Comparison of ENCODE assay signal across 26 cellular contexts in the genomic region with DNA sequence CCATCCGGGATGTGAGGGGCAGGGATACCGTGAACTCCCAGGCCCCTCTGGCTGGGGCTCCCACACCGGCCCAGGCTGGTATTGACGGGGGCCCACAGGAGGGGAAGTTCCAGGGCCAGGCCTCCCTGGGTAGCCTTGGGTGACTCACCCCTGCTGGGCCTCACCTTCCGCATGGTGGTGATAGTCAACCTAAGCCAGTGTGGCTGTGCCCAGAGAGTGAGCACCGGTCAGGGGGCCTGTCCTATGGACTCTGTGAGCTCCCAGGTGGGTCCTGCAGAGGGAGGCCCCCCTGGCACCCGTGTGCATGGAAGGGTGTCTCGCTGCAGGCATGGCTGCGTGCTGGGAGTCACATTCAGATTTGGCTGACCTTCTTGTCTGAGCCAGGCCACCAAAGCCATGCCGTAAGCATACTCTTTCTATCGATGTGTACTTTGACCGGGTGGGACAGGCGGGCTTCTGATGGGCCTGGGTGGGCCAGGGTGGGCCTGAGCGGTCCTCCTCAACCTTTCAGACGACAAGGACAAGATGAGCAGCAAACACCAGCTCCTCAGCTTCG. TPM values are rescaled to one million over a fixed set of nuclear protein-coding genes. Genes with fewer than 3 reads are reported as not detected.
A peak's percentile ranks its signal among the peaks of the same experiment; 100 is the strongest.
DNase-seq lines count a peak whose midpoint lies in the region; ATAC-seq and TF ChIP-seq lines count a peak whose summit lies in the region.
"Had no signal": no experiment of that assay in that cellular context is flagged by ENCODE, and none has a peak within 500 bp of the region (broad histone marks: within the 10 kb centered on the region; RNA-seq: fewer than 3 reads in every experiment).

No MANE protein-coding gene starts in this region.

- H3K27me3 ChIP-seq in liver (ENCODE audit: control insufficient read depth in 4 of 4, insufficient read depth in 4 of 4, low read length in 3 of 4) = no peaks in the 10 kb centered on the region
- no peaks in the 10 kb centered on the region for H3K27me3 ChIP-seq in effector memory CD4-positive, alpha-beta T cell (replicated peaks; ENCODE audit: control insufficient read depth, insufficient read depth, low read length, poor library complexity, severe bottlenecking)
- H3K27me3 ChIP-seq: gastroesophageal sphincter, MG63, neural progenitor cell, tibial artery had no signal

- DNase-seq in ELR (ENCODE audit: low read depth) (peak; percentile 25), NOMO-1 treated with dmso at 0.1 percent for 144 hours (lab: John Stamatoyannopoulos, UW; ENCODE audit: unreplicated experiment) (peak; percentile 46), SW 1271 (lab: John Stamatoyannopoulos, UW) (no peak)
- no peak for DNase-seq in effector memory CD4-positive, alpha-beta T cell
- DNase-seq: activated CD4-positive, alpha-beta T cell treated with anti-CD3 and anti-CD28 coated beads for 48 hours; activated CD8-positive, alpha-beta memory T cell treated with anti-CD3 and anti-CD28 coated beads for 24 hours; KBM-7; left colon; mesenchymal stem cell; NCI-H1417 treated with DMSO at 0.1 percent for 48 hours; NCI-H226; stimulated activated CD4-positive, alpha-beta T cell treated with anti-CD3 and anti-CD28 coated beads, Interleukin-12 subunit alpha, Interleukin-12 subunit beta, amount 100 ng/mL, for 4 hours; stimulated activated CD4-positive, alpha-beta T cell treated with anti-CD3 and anti-CD28 coated beads, Interleukin-2, amount 100 ng/mL, for 48 hours; T1000; tibial artery; WERI-Rb-1 had no signal

- peaks cover 7 to 66% (median 28%) of the 10 kb centered on the region in 4 donors for H3K36me3 ChIP-seq in liver (ENCODE audit: control insufficient read depth in 4 of 4, insufficient read depth in 3 of 4, low read depth in 1 of 4, low read length in 3 of 4)
- peaks cover 81% of the 10 kb centered on the region for H3K36me3 ChIP-seq in effector memory CD4-positive, alpha-beta T cell (ENCODE audit: control insufficient read depth, insufficient read depth, low read length)
- H3K36me3 ChIP-seq: neural progenitor cell had no signal

- TF ChIP-seq CTCF in C4-2B (conservative IDR thresholded peaks at IDR 0.05) (no peak), liver (IDR thresholded peaks at IDR 0.05; ENCODE audit: low read depth, low read length, missing input control) (no peak)

- H3K27ac ChIP-seq in C4-2B (peak overlapping the region; percentile 29), liver (ENCODE audit: low read depth in 1 of 2, low read length in 2 of 2) (peak overlapping the region; percentile 46 to 63)
- H3K27ac ChIP-seq in effector memory CD4-positive, alpha-beta T cell (ENCODE audit: insufficient read depth, low read length, poor library complexity, severe bottlenecking) = no peak overlapping the region
- H3K27ac ChIP-seq: gastroesophageal sphincter, neural progenitor cell, tibial artery, WERI-Rb-1 had no signal

- no peak overlapping the region for H3K9ac ChIP-seq in liver (ENCODE audit: low read depth in 1 of 2, low read length in 2 of 2)
- H3K9ac ChIP-seq: neural progenitor cell had no signal

- TF ChIP-seq RAD21 in liver (IDR thresholded peaks at IDR 0.05) = no peak

- 64% methylated on average over 16 of the region's 16 CpGs for WGBS in liver

- ATAC-seq in HG02678 (IDR thresholded peaks at IDR 0.05; ENCODE audit: unreplicated experiment) = no peak
- ATAC-seq: gastroesophageal sphincter, left colon, sciatic nerve had no signal

- peaks cover 7 to 16% (median 12%) of the 10 kb centered on the region in 4 donors for H3K4me1 ChIP-seq in liver (ENCODE audit: control insufficient read depth in 4 of 4, insufficient read depth in 4 of 4, low read length in 3 of 4)
- H3K4me1 ChIP-seq in effector memory CD4-positive, alpha-beta T cell (ENCODE audit: control insufficient read depth, insufficient read depth, low read length, poor library complexity, severe bottlenecking) = peaks cover 4% of the 10 kb centered on the region
- H3K4me1 ChIP-seq: gastroesophageal sphincter, neural progenitor cell, tibial artery had no signal

- no peak overlapping the region for H3K4me3 ChIP-seq in liver (ENCODE audit: low read depth in 1 of 3, low read length in 3 of 3)
- H3K4me3 ChIP-seq in effector memory CD4-positive, alpha-beta T cell (ENCODE audit: insufficient read depth, low read depth, low read length, poor library complexity, severe bottlenecking) = no peak overlapping the region
- H3K4me3 ChIP-seq: gastroesophageal sphincter, MG63, neural progenitor cell, tibial artery had no signal

- no peaks in the 10 kb centered on the region for H3K9me3 ChIP-seq in liver (ENCODE audit: control insufficient read depth in 4 of 4, low read length in 3 of 4)
- no peaks in the 10 kb centered on the region for H3K9me3 ChIP-seq in effector memory CD4-positive, alpha-beta T cell (ENCODE audit: control insufficient read depth, low read length)
- H3K9me3 ChIP-seq: gastroesophageal sphincter, MG63, tibial artery had no signal

TF ChIP-seq in liver, 16 proteins besides CTCF, POLR2A, EP300 and RAD21:
- TF ChIP-seq RXRA (IDR thresholded peaks at IDR 0.05) (no peak), HNF4A (conservative IDR thresholded peaks at IDR 0.05) (no peak)
- TF ChIP-seq, protein P1, sequence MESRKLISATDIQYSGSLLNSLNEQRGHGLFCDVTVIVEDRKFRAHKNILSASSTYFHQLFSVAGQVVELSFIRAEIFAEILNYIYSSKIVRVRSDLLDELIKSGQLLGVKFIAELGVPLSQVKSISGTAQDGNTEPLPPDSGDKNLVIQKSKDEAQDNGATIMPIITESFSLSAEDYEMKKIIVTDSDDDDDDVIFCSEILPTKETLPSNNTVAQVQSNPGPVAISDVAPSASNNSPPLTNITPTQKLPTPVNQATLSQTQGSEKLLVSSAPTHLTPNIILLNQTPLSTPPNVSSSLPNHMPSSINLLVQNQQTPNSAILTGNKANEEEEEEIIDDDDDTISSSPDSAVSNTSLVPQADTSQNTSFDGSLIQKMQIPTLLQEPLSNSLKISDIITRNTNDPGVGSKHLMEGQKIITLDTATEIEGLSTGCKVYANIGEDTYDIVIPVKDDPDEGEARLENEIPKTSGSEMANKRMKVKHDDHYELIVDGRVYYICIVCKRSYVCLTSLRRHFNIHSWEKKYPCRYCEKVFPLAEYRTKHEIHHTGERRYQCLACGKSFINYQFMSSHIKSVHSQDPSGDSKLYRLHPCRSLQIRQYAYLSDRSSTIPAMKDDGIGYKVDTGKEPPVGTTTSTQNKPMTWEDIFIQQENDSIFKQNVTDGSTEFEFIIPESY (IDR thresholded peaks at IDR 0.05) = no peak

RNA-seq across cellular contexts. Expression of a gene that starts 27.6 kb away (rescaled TPM):
- total RNA-seq in liver = 10 to 100 TPM in 1 of 2 donors, 1 to 10 TPM in 1; 6.2 to 11.6 TPM
- polyA plus RNA-seq in liver = 1 to 10 TPM; 3.1 to 6.1 TPM

RNA-seq across cellular contexts. Expression of a gene that starts 42.7 kb away (rescaled TPM):
- 1 to 10 TPM in 1 of 2 donors, under 1 TPM in 1; 0.79 to 1.3 TPM for total RNA-seq in liver
- polyA plus RNA-seq in liver = under 1 TPM; 0.50 to 0.99 TPM
- polyA plus RNA-seq: endothelial cell of umbilical vein had no signal

RNA-seq across cellular contexts. Expression of a gene that starts 44.7 kb away (rescaled TPM):
- total RNA-seq in liver = 1 to 10 TPM; 1.8 to 2.8 TPM
- 1 to 10 TPM in 1 of 2 donors, under 1 TPM in 1; 0.61 to 1.8 TPM for polyA plus RNA-seq in liver
- total RNA-seq: endothelial cell of umbilical vein, HT1080 had no signal
- polyA plus RNA-seq: BJ, endothelial cell of umbilical vein had no signal

Comparison
In these comparisons a context has a peak if more than half of its experiments do, and no peak if none do; other contexts are left out.
1. DNase-seq: peak in ELR (single experiment) and NOMO-1 treated with dmso at 0.1 percent for 144 hours (single experiment); none in SW 1271 (0 of 2) and effector memory CD4-positive, alpha-beta T cell (0 of 3).